9 cellular contexts compared by ENCODE assay signal in genomic region chr13:44305845-44306244, GRCh38.
A peak's percentile ranks its signal among the peaks of the same experiment; 100 is the strongest.
DNase-seq lines count a peak whose midpoint lies in the region; ATAC-seq lines count a peak whose summit lies in the region.
"Had no signal": no experiment of that assay in that cellular context is flagged by ENCODE, and none has a peak within 500 bp of the region (broad histone marks: within the 10 kb centered on the region; RNA-seq: fewer than 3 reads in every experiment).

No MANE protein-coding gene starts in this region.

- intact Hi-C loops in activated CD4-positive, alpha-beta memory T cell treated with anti-CD3 and anti-CD28 coated beads for 36 hours (cut with micrococcal nuclease): no loop called here

- H3K9me3 Mint-ChIP-seq in activated CD4-positive, alpha-beta memory T cell treated with anti-CD3 and anti-CD28 coated beads for 36 hours: no peaks in the 10 kb centered on the region
- H3K9me3 Mint-ChIP-seq in stimulated activated naive B cell treated with anti-CD40 and anti-IgM and Interleukin-4, amounts not matched to agents 10 μg/mL and 1 μg/mL and 100 μg/mL, for 72 hours: peaks cover 0 to 4% of the 10 kb centered on the region in 2 donors

- peaks cover 55% of the 10 kb centered on the region for H3K4me1 ChIP-seq in SJSA1 (replicated peaks)
- peaks cover 20% of the 10 kb centered on the region for H3K4me1 ChIP-seq in iPS-18a (ENCODE audit: control insufficient read depth, low read depth, low read length)
- H3K4me1 ChIP-seq in stomach smooth muscle (ENCODE audit: control insufficient read depth, insufficient read depth, low read length): peaks cover 79% of the 10 kb centered on the region

- ATAC-seq in stimulated activated naive B cell treated with anti-CD40 and anti-IgM and Interleukin-4, amounts not matched to agents 10 μg/mL and 1 μg/mL and 100 μg/mL, for 72 hours (replicated peaks): no peak
- ATAC-seq: activated CD8-positive, alpha-beta memory T cell treated with anti-CD3 and anti-CD28 coated beads, Interleukin-2, amount 10 ng/mL, durations not matched to agents 7 days and 5 days had no signal

- DNase-seq in NCI-H1417 (lab: John Stamatoyannopoulos, UW): peak in 2 of 3 experiments; percentile 46 to 77
- DNase-seq in NCI-H1417 treated with DMSO at 0.1 percent for 48 hours (lab: John Stamatoyannopoulos, UW): no peak
- no peak for DNase-seq in SJSA1 (ENCODE audit: low read depth in 1 of 2, low spot score in 2 of 2)
- no peak for DNase-seq in activated CD4-positive, alpha-beta memory T cell treated with anti-CD3 and anti-CD28 coated beads for 36 hours
- no peak for DNase-seq in cerebellar nuclear complex (lab: John Stamatoyannopoulos, UW)
- DNase-seq in stimulated activated naive B cell treated with anti-CD40 and anti-IgM and Interleukin-4, amounts not matched to agents 10 μg/mL and 1 μg/mL and 100 μg/mL, for 72 hours: no peak
- DNase-seq: activated CD8-positive, alpha-beta memory T cell treated with anti-CD3 and anti-CD28 coated beads, Interleukin-2, amount 10 ng/mL, durations not matched to agents 7 days and 5 days had no signal

- no peak overlapping the region for H3K4me3 Mint-ChIP-seq in activated CD4-positive, alpha-beta memory T cell treated with anti-CD3 and anti-CD28 coated beads for 36 hours
- no peak overlapping the region for H3K4me3 Mint-ChIP-seq in stimulated activated naive B cell treated with anti-CD40 and anti-IgM and Interleukin-4, amounts not matched to agents 10 μg/mL and 1 μg/mL and 100 μg/mL, for 72 hours
- H3K4me3 Mint-ChIP-seq: activated CD8-positive, alpha-beta memory T cell treated with anti-CD3 and anti-CD28 coated beads, Interleukin-2, amount 10 ng/mL, durations not matched to agents 7 days and 5 days had no signal

- H3K9ac ChIP-seq in iPS-18a (ENCODE audit: low read length): peak overlapping the region; percentile 2
- peak overlapping the region; percentile 15 to 69 for H3K9ac ChIP-seq in stomach smooth muscle (ENCODE audit: low read length in 2 of 2)

- H3K27ac Mint-ChIP-seq in activated CD4-positive, alpha-beta memory T cell treated with anti-CD3 and anti-CD28 coated beads for 36 hours: no peak overlapping the region
- H3K27ac Mint-ChIP-seq in stimulated activated naive B cell treated with anti-CD40 and anti-IgM and Interleukin-4, amounts not matched to agents 10 μg/mL and 1 μg/mL and 100 μg/mL, for 72 hours: no peak overlapping the region
- H3K27ac Mint-ChIP-seq: activated CD8-positive, alpha-beta memory T cell treated with anti-CD3 and anti-CD28 coated beads, Interleukin-2, amount 10 ng/mL, durations not matched to agents 7 days and 5 days had no signal

- peaks cover 25% of the 10 kb centered on the region for H3K27me3 Mint-ChIP-seq in activated CD4-positive, alpha-beta memory T cell treated with anti-CD3 and anti-CD28 coated beads for 36 hours
- peaks cover 17 to 20% of the 10 kb centered on the region in 2 donors for H3K27me3 Mint-ChIP-seq in stimulated activated naive B cell treated with anti-CD40 and anti-IgM and Interleukin-4, amounts not matched to agents 10 μg/mL and 1 μg/mL and 100 μg/mL, for 72 hours

- POLR2A ChIA-PET in activated CD4-positive, alpha-beta memory T cell treated with anti-CD3 and anti-CD28 coated beads for 36 hours (lab: Charles Lee): no interaction called here

- H3K4me3 ChIP-seq in SJSA1 (no peak overlapping the region), iPS-18a (ENCODE audit: low read length) (peak overlapping the region; percentile 44), stomach smooth muscle (ENCODE audit: low read length in 2 of 2) (peak overlapping the region in 1 of 2 donors; percentile 29)

- CTCF ChIA-PET in activated CD4-positive, alpha-beta memory T cell treated with anti-CD3 and anti-CD28 coated beads for 36 hours (lab: Charles Lee): no interaction called here

- no peaks in the 10 kb centered on the region for H3K27me3 ChIP-seq in SJSA1 (replicated peaks)
- H3K27me3 ChIP-seq in iPS-18a (ENCODE audit: control insufficient read depth, insufficient read depth, low read length): peaks cover 53% of the 10 kb centered on the region
- no peaks in the 10 kb centered on the region for H3K27me3 ChIP-seq in stomach smooth muscle (ENCODE audit: control insufficient read depth in 1 of 2, insufficient read depth in 2 of 2, low read length in 2 of 2)

- H3K36me3 ChIP-seq in SJSA1 (no peaks in the 10 kb centered on the region), iPS-18a (ENCODE audit: control insufficient read depth, low read depth, low read length) (no peaks in the 10 kb centered on the region), stomach smooth muscle (ENCODE audit: control insufficient read depth in 2 of 2, insufficient read depth in 2 of 2, low read length in 2 of 2) (no peaks in the 10 kb centered on the region)

- H3K36me3 Mint-ChIP-seq in activated CD4-positive, alpha-beta memory T cell treated with anti-CD3 and anti-CD28 coated beads for 36 hours: no peaks in the 10 kb centered on the region
- no peaks in the 10 kb centered on the region for H3K36me3 Mint-ChIP-seq in stimulated activated naive B cell treated with anti-CD40 and anti-IgM and Interleukin-4, amounts not matched to agents 10 μg/mL and 1 μg/mL and 100 μg/mL, for 72 hours

- H3K4me1 Mint-ChIP-seq in activated CD4-positive, alpha-beta memory T cell treated with anti-CD3 and anti-CD28 coated beads for 36 hours (ENCODE audit: low read depth): peaks cover 28% of the 10 kb centered on the region
- H3K4me1 Mint-ChIP-seq in stimulated activated naive B cell treated with anti-CD40 and anti-IgM and Interleukin-4, amounts not matched to agents 10 μg/mL and 1 μg/mL and 100 μg/mL, for 72 hours: peaks cover 7% of the 10 kb centered on the region in 2 donors

- H3K27ac ChIP-seq in SJSA1 (peak overlapping the region; percentile 98), iPS-18a (ENCODE audit: low read length) (no peak overlapping the region), stomach smooth muscle (ENCODE audit: low read length) (peak overlapping the region; percentile 97)

- no peaks in the 10 kb centered on the region for H3K9me3 ChIP-seq in SJSA1 (replicated peaks)
- H3K9me3 ChIP-seq in iPS-18a (ENCODE audit: control insufficient read depth, low read depth, low read length): no peaks in the 10 kb centered on the region
- H3K9me3 ChIP-seq in stomach smooth muscle (ENCODE audit: control insufficient read depth in 2 of 2, low read length in 2 of 2): no peaks in the 10 kb centered on the region

Comparison
In these comparisons a context has a peak if more than half of its experiments do, and no peak if none do; other contexts are left out.
1. DNase-seq: peak in NCI-H1417 (2 of 3); none in NCI-H1417 treated with DMSO at 0.1 percent for 48 hours (single experiment), SJSA1 (0 of 2), activated CD4-positive, alpha-beta memory T cell treated with anti-CD3 and anti-CD28 coated beads for 36 hours (single experiment), cerebellar nuclear complex (0 of 2) and stimulated activated naive B cell treated with anti-CD40 and anti-IgM and Interleukin-4, amounts not matched to agents 10 μg/mL and 1 μg/mL and 100 μg/mL, for 72 hours (single experiment).